Comparison of ENCODE assay signal across 9 cellular contexts in the genomic region with DNA sequence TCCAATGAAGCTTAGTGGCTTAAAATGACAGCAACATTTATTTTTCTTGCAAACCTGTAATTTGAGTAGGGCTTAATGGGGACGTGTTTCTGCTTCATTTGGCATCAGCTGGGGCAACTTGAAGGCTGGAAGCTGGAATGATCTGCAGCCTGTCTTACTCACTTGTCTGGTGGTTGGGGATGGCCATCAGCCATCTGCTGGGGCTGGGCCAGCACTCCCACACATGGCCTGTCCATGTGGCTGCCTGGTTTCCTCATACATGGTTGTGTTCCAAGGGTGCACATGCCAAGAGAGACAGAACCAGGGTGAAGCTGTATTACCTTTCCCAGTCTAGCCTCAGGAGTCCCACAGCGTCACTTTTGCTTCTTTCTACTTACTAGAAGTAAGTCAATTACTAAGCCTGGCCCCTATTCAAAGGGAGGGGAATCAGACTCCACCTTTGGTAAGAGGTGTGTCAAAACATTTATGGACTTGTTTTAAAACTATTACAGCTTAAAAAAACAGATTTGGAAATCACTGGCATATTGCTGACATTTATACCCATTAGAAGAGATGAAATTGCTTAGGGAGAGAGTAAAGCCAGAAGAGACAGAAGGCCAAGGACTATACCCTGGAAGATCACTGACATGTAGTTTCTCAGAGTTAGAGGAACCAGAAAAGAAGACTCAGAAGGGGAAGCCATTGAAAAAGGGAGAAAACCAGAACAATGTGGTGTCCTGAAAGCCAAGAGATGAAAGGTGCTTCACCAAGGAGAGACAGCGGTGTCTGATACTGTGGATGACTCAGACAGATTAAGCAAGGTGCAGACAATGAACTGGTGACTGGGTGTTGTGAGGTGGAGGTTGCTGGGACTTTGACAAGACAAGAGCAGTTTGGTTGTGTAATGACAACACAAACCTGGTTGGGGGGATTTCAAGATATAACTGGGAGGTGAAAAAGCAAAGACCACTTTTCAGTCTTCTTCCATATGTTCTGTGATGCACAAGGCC.
DNase-seq lines count a peak whose midpoint lies in the region; ATAC-seq and TF ChIP-seq lines count a peak whose summit lies in the region.
"Had no signal": no experiment of that assay in that cellular context is flagged by ENCODE, and none has a peak within 500 bp of the region (broad histone marks: within the 10 kb centered on the region; RNA-seq: fewer than 3 reads in every experiment).

No MANE protein-coding gene starts in this region.

- no peak overlapping the region for H3K27ac Mint-ChIP-seq in naive thymus-derived CD8-positive, alpha-beta T cell

- peak overlapping the region; percentile 33; the same call in 1 of the 2 replicates for H3K27ac ChIP-seq in PC-3 (ENCODE audit: low read length)
- peak overlapping the region; percentile 75 to 90 (median 88) for H3K27ac ChIP-seq in gastrocnemius medialis

- H3K9me3 ChIP-seq in PC-3 (ENCODE audit: low read length) (no peaks in the 10 kb centered on the region), gastrocnemius medialis (peaks cover 0 to 7% (median 0%) of the 10 kb centered on the region in 3 donors)

- no peak overlapping the region for H3K4me2 ChIP-seq in PC-3 (ENCODE audit: low read length)

- H3K4me1 ChIP-seq in PC-3 (ENCODE audit: insufficient read depth, low read length) = peaks cover 15% of the 10 kb centered on the region
- peaks cover 10 to 26% of the 10 kb centered on the region in 2 donors for H3K4me1 ChIP-seq in gastrocnemius medialis

- H3K27me3 ChIP-seq in PC-3 (ENCODE audit: low read length) = no peaks in the 10 kb centered on the region
- no peaks in the 10 kb centered on the region for H3K27me3 ChIP-seq in gastrocnemius medialis

- H3K36me3 ChIP-seq in PC-3 (ENCODE audit: low read depth, low read length) (no peaks in the 10 kb centered on the region), gastrocnemius medialis (no peaks in the 10 kb centered on the region)

- peaks cover 0 to 3% (median 0%) of the 10 kb centered on the region in 3 donors for H3K36me3 Mint-ChIP-seq in naive thymus-derived CD8-positive, alpha-beta T cell

- H4K20me1 ChIP-seq in PC-3 (ENCODE audit: low read length) = no peaks in the 10 kb centered on the region

- 0 out of 2 replicates have a peak overlapping the region, but pooled peaks have one; percentile 21 for H2AFZ ChIP-seq in PC-3 (ENCODE audit: low read length)

- DNase-seq in PC-3 (peak; percentile 58), foreskin fibroblast (peak; percentile 96 to 97), gastrocnemius medialis (peak; percentile 89 to 98), NCI-H774 (lab: John Stamatoyannopoulos, UW) (no peak), Kasumi-1 (lab: John Stamatoyannopoulos, UW) (no peak)
- no peak for DNase-seq in naive thymus-derived CD8-positive, alpha-beta T cell
- DNase-seq: NCI-H1694 treated with DMSO at 0.1 percent for 48 hours had no signal

- H3K4me3 Mint-ChIP-seq in naive thymus-derived CD8-positive, alpha-beta T cell = no peak overlapping the region

- TF ChIP-seq CTCF in PC-3 (conservative IDR thresholded peaks at IDR 0.05; ENCODE audit: low read depth, low read length) (no peak), foreskin fibroblast (IDR thresholded peaks at IDR 0.05; ENCODE audit: low read depth, low read length) (no peak), gastrocnemius medialis (IDR thresholded peaks at IDR 0.05 in 4 of 5, conservative IDR thresholded peaks at IDR 0.05 in 1 of 5) (no peak)

- no peak overlapping the region for H3K4me3 ChIP-seq in PC-3 (ENCODE audit: low read length)
- H3K4me3 ChIP-seq in foreskin fibroblast (ENCODE audit: low read depth in 1 of 2, low read length in 2 of 2) = no peak overlapping the region
- peak overlapping the region in 1 of 4 donors; percentile 32 for H3K4me3 ChIP-seq in gastrocnemius medialis

- peaks cover 0 to 9% (median 2%) of the 10 kb centered on the region in 9 donors for H3K9me3 Mint-ChIP-seq in naive thymus-derived CD8-positive, alpha-beta T cell

- ATAC-seq in GM18868 (IDR thresholded peaks at IDR 0.05; ENCODE audit: unreplicated experiment) (peak; percentile 51), PC-3 (peak; percentile 33; the same call in 1 of the 2 replicates), gastrocnemius medialis (peak; percentile 92 to 93), GM19023 (IDR thresholded peaks at IDR 0.05; ENCODE audit: unreplicated experiment) (no peak)
- no peak for ATAC-seq in naive thymus-derived CD8-positive, alpha-beta T cell

- no peaks in the 10 kb centered on the region for H3K79me2 ChIP-seq in PC-3 (ENCODE audit: low read length)

- CTCF ChIA-PET in PC-3 (lab: Charles Lee) = interaction anchor here (1.0 kb wide), 1 partner anchor 351 kb away, joined by 3 read pairs; no protein-coding TSS in a partner anchor

- H3K9me2 ChIP-seq in PC-3 (replicated peaks; ENCODE audit: low read length) = no peaks in the 10 kb centered on the region

- H3F3A ChIP-seq in PC-3 (ENCODE audit: low read length, unreplicated experiment) = no peaks in the 10 kb centered on the region

- TF ChIP-seq POLR2A in gastrocnemius medialis (IDR thresholded peaks at IDR 0.05) = no peak

- POLR2A ChIA-PET in PC-3 (lab: Charles Lee; ENCODE audit: unreplicated experiment) = no interaction called here
- POLR2A ChIA-PET in naive thymus-derived CD8-positive, alpha-beta T cell (lab: Charles Lee) = no interaction called here

- H3K9ac ChIP-seq in PC-3 (ENCODE audit: low read length) = no peak overlapping the region

- no peaks in the 10 kb centered on the region for H3K4me1 Mint-ChIP-seq in naive thymus-derived CD8-positive, alpha-beta T cell

- in situ Hi-C loops in gastrocnemius medialis (cut with MboI; ENCODE audit: low sequenced_read_pairs in 4 of 4) = no loop called here

- BruUV-seq in PC-3 (replicated peaks; lab: Mats Ljungman, UMichigan) = no TSS peak

- H3K27me3 Mint-ChIP-seq in naive thymus-derived CD8-positive, alpha-beta T cell = no peaks in the 10 kb centered on the region

- intact Hi-C loops in PC-3 (cut with micrococcal nuclease) = no loop called here
- intact Hi-C loops in gastrocnemius medialis (cut with DNase I; ENCODE audit: low total_unique reads) = loop anchor here (5.0 to 10.0 kb wide), 3 partner anchors 67 to 624 kb away; no protein-coding TSS in a partner anchor

Comparison
In these comparisons a context has a peak if more than half of its experiments do, and no peak if none do; other contexts are left out.
1. ATAC-seq: peak in GM18868 (single experiment), PC-3 (single experiment) and gastrocnemius medialis (2 of 2); none in GM19023 (single experiment) and naive thymus-derived CD8-positive, alpha-beta T cell (0 of 2).
2. DNase-seq: peak in PC-3 (single experiment), foreskin fibroblast (2 of 2) and gastrocnemius medialis (2 of 2); none in NCI-H774 (single experiment), Kasumi-1 (0 of 2) and naive thymus-derived CD8-positive, alpha-beta T cell (0 of 10).